In genomic region chr12:57813971-57814771, GRCh38 we compare ENCODE assay signal across 21 cellular contexts. TPM values are rescaled to one million over a fixed set of nuclear protein-coding genes. Genes with fewer than 3 reads are reported as not detected.
DNase-seq lines count a peak whose midpoint lies in the region; ATAC-seq and TF ChIP-seq lines count a peak whose summit lies in the region.
"Had no signal": no experiment of that assay in that cellular context is flagged by ENCODE, and none has a peak within 500 bp of the region (broad histone marks: within the 10 kb centered on the region; RNA-seq: fewer than 3 reads in every experiment).

No MANE protein-coding gene starts in this region.

- H3K27ac ChIP-seq in liver (ENCODE audit: low read depth in 1 of 2, low read length in 2 of 2) (no peak overlapping the region), thoracic aorta (no peak overlapping the region)
- H3K27ac ChIP-seq: sigmoid colon had no signal

- no peaks in the 10 kb centered on the region for H3K9me3 ChIP-seq in liver (ENCODE audit: control insufficient read depth in 4 of 4, low read length in 3 of 4)
- H3K9me3 ChIP-seq in thoracic aorta: no peaks in the 10 kb centered on the region
- H3K9me3 ChIP-seq: sigmoid colon, tibial nerve had no signal

- H3K4me1 ChIP-seq in liver (ENCODE audit: control insufficient read depth in 4 of 4, insufficient read depth in 4 of 4, low read length in 3 of 4): peaks cover 2 to 9% (median 6%) of the 10 kb centered on the region in 4 donors
- H3K4me1 ChIP-seq in thoracic aorta (ENCODE audit: control insufficient read depth in 1 of 2, low read depth in 2 of 2): peaks cover 7 to 38% of the 10 kb centered on the region in 2 donors

- peak in 1 of 2 donors; percentile 22 for TF ChIP-seq RAD21 in liver (IDR thresholded peaks at IDR 0.05)

- H3K27me3 Mint-ChIP-seq in chondrocyte (ENCODE audit: low read depth): no peaks in the 10 kb centered on the region
- H3K27me3 Mint-ChIP-seq: CD4-positive, CD25-positive, alpha-beta regulatory T cell; T-cell had no signal

- H3K9ac ChIP-seq in liver (ENCODE audit: low read depth in 1 of 2, low read length in 2 of 2): no peak overlapping the region

- no peak for ATAC-seq in thoracic aorta (ENCODE audit: insufficient number of reproducible peaks, low FRiP score, low read depth)

- 57% methylated on average over 17 of the region's 17 CpGs for WGBS in liver

- H3K4me3 Mint-ChIP-seq in chondrocyte (ENCODE audit: unreplicated experiment): no peak overlapping the region
- H3K4me3 Mint-ChIP-seq: CD4-positive, CD25-positive, alpha-beta regulatory T cell; T-cell had no signal

- H3K4me3 ChIP-seq in liver (ENCODE audit: low read depth in 1 of 3, low read length in 3 of 3) (no peak overlapping the region), thoracic aorta (no peak overlapping the region)
- H3K4me3 ChIP-seq: lung, sigmoid colon, tibial nerve had no signal

- no peaks in the 10 kb centered on the region for H3K27me3 ChIP-seq in liver (ENCODE audit: control insufficient read depth in 4 of 4, insufficient read depth in 4 of 4, low read length in 3 of 4)
- H3K27me3 ChIP-seq in thoracic aorta (replicated peaks; ENCODE audit: insufficient read depth): no peaks in the 10 kb centered on the region
- H3K27me3 ChIP-seq: sigmoid colon, tibial nerve had no signal

- DNase-seq in NCI-H1436 (lab: John Stamatoyannopoulos, UW) (peak; percentile 47), NCI-H1436 treated with DMSO at 0.1 percent for 48 hours (lab: John Stamatoyannopoulos, UW) (no peak), chondrocyte (ENCODE audit: low spot score) (peak; percentile 51), thoracic aorta (ENCODE audit: low spot score) (no peak), NCI-H1694 (lab: John Stamatoyannopoulos, UW) (no peak), NCI-H526 treated with DMSO at 0.1 percent for 48 hours (lab: John Stamatoyannopoulos, UW) (no peak)
- no peak for DNase-seq in activated CD8-positive, alpha-beta memory T cell treated with anti-CD3 and anti-CD28 coated beads for 24 hours
- DNase-seq: 8988T; activated CD4-positive, CD25-positive, alpha-beta regulatory T cell; activated gamma-delta T cell treated with Interleukin-2 at 50 U/mL for 16 hours; CD4-positive, CD25-positive, alpha-beta regulatory T cell; GOT3; NCI-H2081; RPMI8226; sigmoid colon; stimulated activated CD4-positive, alpha-beta T cell treated with anti-CD3 and anti-CD28 coated beads, Interleukin-2, amount 100 ng/mL, for 48 hours; T-cell had no signal

- peaks cover 5 to 29% (median 20%) of the 10 kb centered on the region in 4 donors for H3K36me3 ChIP-seq in liver (ENCODE audit: control insufficient read depth in 4 of 4, insufficient read depth in 3 of 4, low read depth in 1 of 4, low read length in 3 of 4)
- peaks cover 28% of the 10 kb centered on the region for H3K36me3 ChIP-seq in thoracic aorta

- H3K36me3 Mint-ChIP-seq in chondrocyte (ENCODE audit: low read depth): peaks cover 12% of the 10 kb centered on the region

- H3K4me1 Mint-ChIP-seq in chondrocyte (ENCODE audit: low read depth): peaks cover 12% of the 10 kb centered on the region

- no peak for TF ChIP-seq CTCF in chondrocyte (IDR thresholded peaks at IDR 0.05)
- TF ChIP-seq CTCF in liver (IDR thresholded peaks at IDR 0.05; ENCODE audit: low read depth, low read length, missing input control): no peak
- TF ChIP-seq CTCF in thoracic aorta (IDR thresholded peaks at IDR 0.05): peak; percentile 19

- H3K27ac Mint-ChIP-seq in chondrocyte (ENCODE audit: unreplicated experiment): peak overlapping the region; percentile 61
- H3K27ac Mint-ChIP-seq: T-cell had no signal

- no peaks in the 10 kb centered on the region for H3K9me3 Mint-ChIP-seq in chondrocyte (ENCODE audit: low read depth)
- H3K9me3 Mint-ChIP-seq: CD4-positive, CD25-positive, alpha-beta regulatory T cell; T-cell had no signal

TF ChIP-seq in liver, 16 proteins besides CTCF, POLR2A, EP300 and RAD21:
- peak; percentile 89 for TF ChIP-seq ATF3 (IDR thresholded peaks at IDR 0.05)
- peak; percentile 48 to 82 for TF ChIP-seq HNF4A (conservative IDR thresholded peaks at IDR 0.05)
- no peak for TF ChIP-seq REST (IDR thresholded peaks at IDR 0.05)
- no peak for TF ChIP-seq HNF4G (IDR thresholded peaks at IDR 0.05)
- peak; percentile 75 for TF ChIP-seq SP1 (IDR thresholded peaks at IDR 0.05)
- peak in 1 of 2 donors; percentile 28 for TF ChIP-seq RXRA (IDR thresholded peaks at IDR 0.05)

RNA-seq across cellular contexts. Expression of gene AVIL, which starts 4.4 kb away (rescaled TPM):
- total RNA-seq in chondrocyte (4.8 to 6.0 TPM (median 5.6 TPM) in 3 replicates), liver (1 to 10 TPM; 1.3 to 6.4 TPM), thoracic aorta (10 to 100 TPM in 1 of 2 donors, 1 to 10 TPM in 1; 2.2 to 15.3 TPM)
- polyA plus RNA-seq in liver: 1 to 10 TPM in 1 of 2 donors, under 1 TPM in 1; 0.48 to 1.8 TPM
- total RNA-seq: Daoy had no signal

RNA-seq across cellular contexts. Expression of gene TSFM, which starts 31.6 kb away (rescaled TPM):
- 17.8 to 21.3 TPM (median 19.9 TPM) in 3 replicates for total RNA-seq in chondrocyte
- total RNA-seq in liver: 10 to 100 TPM; 14.6 to 18.1 TPM
- 10 to 100 TPM; 58.2 to 60.5 TPM for polyA plus RNA-seq in liver
- 10 to 100 TPM; 15.4 to 19.3 TPM for total RNA-seq in thoracic aorta

RNA-seq across cellular contexts. Expression of gene CTDSP2, which starts 32.4 kb away (rescaled TPM):
- total RNA-seq in chondrocyte (113 to 124 TPM (median 123 TPM) in 3 replicates), liver (10 to 100 TPM; 38.6 to 60.9 TPM), thoracic aorta (100 to 1,000 TPM; 170 to 222 TPM)
- 10 to 100 TPM; 20.1 to 48.9 TPM for polyA plus RNA-seq in liver

RNA-seq across cellular contexts. Expression of gene EEF1AKMT3, which starts 41.8 kb away (rescaled TPM):
- total RNA-seq in chondrocyte (13.0 to 14.8 TPM (median 13.6 TPM) in 3 replicates), liver (1 to 10 TPM; 2.2 to 6.4 TPM), thoracic aorta (1 to 10 TPM; 7.0 to 9.7 TPM)
- polyA plus RNA-seq in liver: 1 to 10 TPM; 1.5 to 2.0 TPM

RNA-seq across cellular contexts. Expression of gene METTL1, which starts 42.3 kb away (rescaled TPM):
- total RNA-seq in chondrocyte: 25.2 to 33.6 TPM (median 26.8 TPM) in 3 replicates
- total RNA-seq in liver: 1 to 10 TPM; 2.8 to 3.8 TPM
- polyA plus RNA-seq in liver: 10 to 100 TPM; 10.3 to 11.2 TPM
- 10 to 100 TPM; 10.4 to 13.5 TPM for total RNA-seq in thoracic aorta

Comparison
In these comparisons a context has a peak if more than half of its experiments do, and no peak if none do; other contexts are left out.
1. DNase-seq: peak in NCI-H1436 (single experiment) and chondrocyte (single experiment); none in NCI-H1436 treated with DMSO at 0.1 percent for 48 hours (single experiment), thoracic aorta (single experiment), NCI-H1694 (single experiment), activated CD8-positive, alpha-beta memory T cell treated with anti-CD3 and anti-CD28 coated beads for 24 hours (single experiment) and NCI-H526 treated with DMSO at 0.1 percent for 48 hours (single experiment).